In the genomic region with DNA sequence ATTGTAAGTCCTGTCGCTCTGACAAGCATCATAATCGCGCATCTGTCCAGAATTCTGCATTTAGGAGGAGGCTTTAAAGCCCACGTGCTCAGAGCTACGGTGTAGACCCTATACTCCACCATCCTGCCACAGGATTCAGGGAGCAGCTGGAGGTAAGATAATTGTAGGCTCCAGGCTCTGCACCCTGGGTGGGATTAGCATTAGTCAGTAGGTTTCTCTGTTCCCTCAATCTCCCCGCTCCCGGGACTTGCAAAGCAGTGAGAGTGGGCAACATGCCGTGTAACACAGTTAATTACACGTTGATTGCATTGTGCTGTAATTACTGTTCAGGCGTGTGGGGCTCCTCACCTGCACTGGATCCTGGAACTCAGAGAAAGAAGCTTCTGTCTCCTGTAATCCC, we compare ENCODE assay signal across 31 cellular contexts.
DNase-seq lines count a peak whose midpoint lies in the region; ATAC-seq, FAIRE-seq and TF ChIP-seq lines count a peak whose summit lies in the region.
"Had no signal": no experiment of that assay in that cellular context is flagged by ENCODE, and none has a peak within 500 bp of the region (broad histone marks: within the 10 kb centered on the region; RNA-seq: fewer than 3 reads in every experiment).

No MANE protein-coding gene starts in this region.

- peak overlapping the region; percentile 53 to 71 (median 64) for H3K4me2 ChIP-seq in BLaER1 treated with 17β-estradiol and CSF1 and Interleukin-3, amounts not matched to agents 10 nM and 100 nM
- no peak overlapping the region for H3K4me2 ChIP-seq in GM12878 (ENCODE audit: control insufficient read depth, insufficient read depth)

- H3K79me2 ChIP-seq in GM12878 (ENCODE audit: control insufficient read depth, insufficient read depth, low read length): no peaks in the 10 kb centered on the region

- no peak overlapping the region for H3K4me3 Mint-ChIP-seq in nephron progenitor cell
- H3K4me3 Mint-ChIP-seq: natural killer cell treated with Interleukin-12 subunit alpha and Interleukin-12 subunit beta and Interleukin-15 and Interleukin-18, amount 100 ng/mL, for 72 hours; T-helper 2 cell treated with Interferon-gamma antibody and Interleukin-4, amounts not matched to agents 5 μg/mL and 100 μg/mL, for 36 hours; type B pancreatic cell had no signal

- H3K27me3 ChIP-seq in BLaER1 treated with 17β-estradiol and CSF1 and Interleukin-3, amounts not matched to agents 10 nM and 100 nM: no peaks in the 10 kb centered on the region
- H3K27me3 ChIP-seq in GM12878 (replicated peaks in 1 of 2; ENCODE audit: control insufficient read depth in 2 of 2, insufficient read depth in 2 of 2, low read length in 1 of 2) (no peaks in the 10 kb centered on the region), right cardiac atrium (ENCODE audit: control insufficient read depth, insufficient read depth) (no peaks in the 10 kb centered on the region)
- H3K27me3 ChIP-seq: heart left ventricle, pancreas had no signal

- no peak overlapping the region for H3K4me3 ChIP-seq in BLaER1 treated with 17β-estradiol and CSF1 and Interleukin-3, amounts not matched to agents 10 nM and 100 nM
- H3K4me3 ChIP-seq in HEK293 (ENCODE audit: low read depth, low read length) (no peak overlapping the region), GM12878 (no peak overlapping the region), right cardiac atrium (ENCODE audit: low read length) (no peak overlapping the region)
- H3K4me3 ChIP-seq: A549, coronary artery, heart left ventricle, lower lobe of right lung, mucosa of descending colon, pancreas had no signal

- peaks cover 69% of the 10 kb centered on the region for H3K4me1 Mint-ChIP-seq in nephron progenitor cell

- no peak for TF ChIP-seq POLR2A in GM12878 (IDR thresholded peaks at IDR 0.05; ENCODE audit: low read depth, low read length)

- H3K27me3 Mint-ChIP-seq in nephron progenitor cell (ENCODE audit: low read depth, poor library complexity): no peaks in the 10 kb centered on the region
- H3K27me3 Mint-ChIP-seq: natural killer cell treated with Interleukin-12 subunit alpha and Interleukin-12 subunit beta and Interleukin-15 and Interleukin-18, amount 100 ng/mL, for 72 hours had no signal

- no TSS peak for BruUV-seq in GM12878 (replicated peaks; lab: Mats Ljungman, UMichigan)

- H3K36me3 Mint-ChIP-seq in nephron progenitor cell (ENCODE audit: low read depth): no peaks in the 10 kb centered on the region
- H3K36me3 Mint-ChIP-seq: natural killer cell treated with Interleukin-12 subunit alpha and Interleukin-12 subunit beta and Interleukin-15 and Interleukin-18, amount 100 ng/mL, for 72 hours; type B pancreatic cell had no signal

- FAIRE-seq in GM12878 (lab: Jason Lieb, UNC): peak; percentile 98
- FAIRE-seq: A549, astrocyte, pancreas, small intestine had no signal

- POLR2A ChIA-PET in HEK293 (lab: Yijun Ruan, JAX) (interaction anchor here (1.8 kb wide), 1 partner anchor 16 kb away, joined by 7 read pairs; no protein-coding TSS in a partner anchor), GM12878 (lab: Charles Lee) (interaction anchor here (0.7 kb wide), 1 partner anchor 11 kb away, joined by 3 read pairs; no protein-coding TSS in a partner anchor)

- peaks cover 10 to 20% (median 14%) of the 10 kb centered on the region in 11 experiments; a peak in 21 of 22 replicates for H3K9me3 ChIP-seq in BLaER1 treated with 17β-estradiol and CSF1 and Interleukin-3, amounts not matched to agents 10 nM and 100 nM (replicated peaks in 1 of 11)
- H3K9me3 ChIP-seq in HEK293 (ENCODE audit: control insufficient read depth, insufficient read depth, low read depth, low read length) (no peaks in the 10 kb centered on the region), GM12878 (replicated peaks; ENCODE audit: control insufficient read depth, insufficient read depth, low read length) (no peaks in the 10 kb centered on the region; the same call in 2 of the 3 replicates), right cardiac atrium (ENCODE audit: control insufficient read depth, low read length) (no peaks in the 10 kb centered on the region)
- H3K9me3 ChIP-seq: A549, lower lobe of right lung, mucosa of descending colon, pancreas had no signal

- no peak for TF ChIP-seq RAD21 in GM12878 (IDR thresholded peaks at IDR 0.05; ENCODE audit: insufficient read depth, low read depth, low read length)

- peaks cover 46 to 68% (median 52%) of the 10 kb centered on the region in 10 experiments for H3K4me1 ChIP-seq in BLaER1 treated with 17β-estradiol and CSF1 and Interleukin-3, amounts not matched to agents 10 nM and 100 nM
- H3K4me1 ChIP-seq in HEK293 (ENCODE audit: control insufficient read depth, insufficient read depth, low read length) (no peaks in the 10 kb centered on the region), GM12878 (ENCODE audit: control insufficient read depth, insufficient read depth, low read length) (no peaks in the 10 kb centered on the region), right cardiac atrium (ENCODE audit: control insufficient read depth, insufficient read depth, low read length) (no peaks in the 10 kb centered on the region)
- H3K4me1 ChIP-seq: pancreas had no signal

- CTCF ChIA-PET in HEK293 (lab: Yijun Ruan, JAX) (interaction anchor here (0.6 kb wide), 1 partner anchor 106 kb away, joined by 3 read pairs; no protein-coding TSS in a partner anchor), GM12878 (lab: Yijun Ruan, JAX) (no interaction called here)

- SMC1A ChIA-PET in GM12878 (lab: Charles Lee; ENCODE audit: uncharacterized antibody, unreplicated experiment): no interaction called here

- TF ChIP-seq CTCF in HEK293 (tag by site-specific recombination; IDR thresholded peaks at IDR 0.05) (no peak), GM12878 (IDR thresholded peaks at IDR 0.05 in 2 of 3, conservative IDR thresholded peaks at IDR 0.05 in 1 of 3; ENCODE audit: control insufficient read depth in 2 of 3, extremely low read depth in 1 of 3, insufficient read depth in 1 of 3, low read depth in 3 of 3, low read length in 3 of 3) (no peak), nephron progenitor cell (IDR thresholded peaks at IDR 0.05) (no peak)

- peaks cover 11% of the 10 kb centered on the region for H3K9me3 Mint-ChIP-seq in nephron progenitor cell
- H3K9me3 Mint-ChIP-seq: natural killer cell treated with Interleukin-12 subunit alpha and Interleukin-12 subunit beta and Interleukin-15 and Interleukin-18, amount 100 ng/mL, for 72 hours; type B pancreatic cell had no signal

- no peak for TF ChIP-seq EP300 in GM12878 (IDR thresholded peaks at IDR 0.05; ENCODE audit: borderline replicate concordance in 1 of 2, control insufficient read depth in 1 of 2, low read depth in 2 of 2, low read length in 2 of 2)

- no peaks in the 10 kb centered on the region for H3K36me3 ChIP-seq in BLaER1 treated with 17β-estradiol and CSF1 and Interleukin-3, amounts not matched to agents 10 nM and 100 nM
- no peaks in the 10 kb centered on the region for H3K36me3 ChIP-seq in HEK293 (ENCODE audit: control insufficient read depth in 2 of 2, insufficient read depth in 1 of 2, low read length in 2 of 2)
- H3K36me3 ChIP-seq in GM12878 (ENCODE audit: control insufficient read depth in 2 of 2, insufficient read depth in 2 of 2, low read length in 1 of 2): no peaks in the 10 kb centered on the region
- H3K36me3 ChIP-seq: heart left ventricle, lower lobe of right lung, pancreas had no signal

- ATAC-seq in GM12878 (no peak), right cardiac atrium (no peak)
- ATAC-seq: A549; heart left ventricle; natural killer cell treated with Interleukin-12 subunit alpha and Interleukin-12 subunit beta and Interleukin-15 and Interleukin-18, amount 100 ng/mL, for 72 hours had no signal

- peak overlapping the region in 9 of 11 experiments; percentile 18 to 76 (median 72); a peak in 12 of 22 replicates for H3K27ac ChIP-seq in BLaER1 treated with 17β-estradiol and CSF1 and Interleukin-3, amounts not matched to agents 10 nM and 100 nM
- H3K27ac ChIP-seq in HEK293 (ENCODE audit: extremely low read depth, low read depth, low read length) (no peak overlapping the region), GM12878 (ENCODE audit: control insufficient read depth, insufficient read depth) (no peak overlapping the region), right cardiac atrium (ENCODE audit: low read length) (no peak overlapping the region)
- H3K27ac ChIP-seq: coronary artery, heart left ventricle, pancreas had no signal

- intact Hi-C loops in GM12878 (cut with micrococcal nuclease; ENCODE audit: unreplicated experiment): no loop called here
- intact Hi-C loops in right cardiac atrium (cut with DNase I): no loop called here

- H3K9ac ChIP-seq in BLaER1 treated with 17β-estradiol and CSF1 and Interleukin-3, amounts not matched to agents 10 nM and 100 nM: peak overlapping the region; percentile 16 to 57 (median 32); a peak in 13 of 22 replicates
- no peak overlapping the region; the same call in 1 of the 2 replicates for H3K9ac ChIP-seq in GM12878 (ENCODE audit: control insufficient read depth, insufficient read depth, low read length)

- no peak overlapping the region; the same call in 1 of the 2 replicates for H2AFZ ChIP-seq in GM12878 (ENCODE audit: control insufficient read depth, low read depth, low read length)

- WGBS in GM12878 (ENCODE audit: insufficient coverage, insufficient replicate concordance, low lambda C conversion rate, missing lambda C conversion rate): 69% methylated on average over 10 of the region's 10 CpGs
- WGBS in right cardiac atrium: 86% methylated on average over 10 of the region's 10 CpGs

- RAD21 ChIA-PET in GM12878 (lab: Charles Lee; ENCODE audit: unreplicated experiment): no interaction called here

- in situ Hi-C loops in GM12878 (cut with MboI): no loop called here

- H3K27ac Mint-ChIP-seq in nephron progenitor cell: no peak overlapping the region
- H3K27ac Mint-ChIP-seq: natural killer cell treated with Interleukin-12 subunit alpha and Interleukin-12 subunit beta and Interleukin-15 and Interleukin-18, amount 100 ng/mL, for 72 hours; T-helper 2 cell treated with Interferon-gamma antibody and Interleukin-4, amounts not matched to agents 5 μg/mL and 100 μg/mL, for 36 hours; type B pancreatic cell had no signal

- DNase-seq in NCI-H2227 (lab: John Stamatoyannopoulos, UW; ENCODE audit: unreplicated experiment) (peak; percentile 84), GM12878 (ENCODE audit: low read depth, low spot score) (no peak), right cardiac atrium (no peak), Ammon's horn (ENCODE audit: low spot score) (no peak), NCI-H2196 (lab: John Stamatoyannopoulos, UW; ENCODE audit: unreplicated experiment) (no peak), nephron progenitor cell (no peak)
- DNase-seq: activated CD4-positive, alpha-beta T cell treated with anti-CD3 and anti-CD28 coated beads for 48 hours; activated gamma-delta T cell; activated T-cell treated with anti-CD3 and anti-CD28 coated beads, Interleukin-2, amount 50 U/mL, for 1 hour; DMS79; foreskin fibroblast; heart left ventricle; KG1; kidney glomerular epithelial cell; MM.1S; NCI-H1436 treated with DMSO at 0.1 percent for 48 hours; NCI-H774; pancreas; retina; stimulated activated CD4-positive, alpha-beta T cell treated with anti-CD3 and anti-CD28 coated beads, Interleukin-1b, Interleukin-23, amount 100 ng/mL, for 48 hours had no signal

- no peaks in the 10 kb centered on the region for H4K20me1 ChIP-seq in BLaER1 treated with 17β-estradiol and CSF1 and Interleukin-3, amounts not matched to agents 10 nM and 100 nM
- H4K20me1 ChIP-seq in GM12878 (ENCODE audit: control insufficient read depth, insufficient read depth): no peaks in the 10 kb centered on the region

Comparison
In these comparisons a context has a peak if more than half of its experiments do, and no peak if none do; other contexts are left out.
1. H3K27ac ChIP-seq: peak in BLaER1 treated with 17β-estradiol and CSF1 and Interleukin-3, amounts not matched to agents 10 nM and 100 nM (9 of 11); none in HEK293 (single experiment), GM12878 (single experiment) and right cardiac atrium (single experiment).